1 cellular context compared by ENCODE assay signal in genomic region chr5:17743580-17744435, GRCh38.
TF ChIP-seq lines count a peak whose summit lies in the region.

No MANE protein-coding gene starts in this region.

TF ChIP-seq in HepG2, 621 proteins besides CTCF, POLR2A, EP300 and RAD21 (continued from another document):
- TF ChIP-seq DRAP1 (CRISPR knock-in tag; IDR thresholded peaks at IDR 0.05) (no peak), ZMYM2 (CRISPR knock-in tag; IDR thresholded peaks at IDR 0.05) (no peak), KLF16 (CRISPR knock-in tag; IDR thresholded peaks at IDR 0.05) (no peak), HOMEZ (CRISPR knock-in tag; IDR thresholded peaks at IDR 0.05; ENCODE audit: low read depth) (no peak), ZC3H4 (CRISPR knock-in tag; IDR thresholded peaks at IDR 0.05; ENCODE audit: borderline replicate concordance) (no peak), KDM2A (CRISPR knock-in tag; IDR thresholded peaks at IDR 0.05; ENCODE audit: borderline replicate concordance, low read depth) (no peak), MED1 (CRISPR knock-in tag; IDR thresholded peaks at IDR 0.05) (no peak), FOSL2 (CRISPR knock-in tag; IDR thresholded peaks at IDR 0.05) (no peak), E2F1 (CRISPR knock-in tag; IDR thresholded peaks at IDR 0.05) (no peak), TERF1 (CRISPR knock-in tag; IDR thresholded peaks at IDR 0.05) (no peak), JUN (CRISPR knock-in tag; IDR thresholded peaks at IDR 0.05) (no peak), ZNF567 (CRISPR knock-in tag; IDR thresholded peaks at IDR 0.05; ENCODE audit: borderline replicate concordance) (no peak)
